Comparison of ENCODE assay signal across 10 cellular contexts in the genomic region with DNA sequence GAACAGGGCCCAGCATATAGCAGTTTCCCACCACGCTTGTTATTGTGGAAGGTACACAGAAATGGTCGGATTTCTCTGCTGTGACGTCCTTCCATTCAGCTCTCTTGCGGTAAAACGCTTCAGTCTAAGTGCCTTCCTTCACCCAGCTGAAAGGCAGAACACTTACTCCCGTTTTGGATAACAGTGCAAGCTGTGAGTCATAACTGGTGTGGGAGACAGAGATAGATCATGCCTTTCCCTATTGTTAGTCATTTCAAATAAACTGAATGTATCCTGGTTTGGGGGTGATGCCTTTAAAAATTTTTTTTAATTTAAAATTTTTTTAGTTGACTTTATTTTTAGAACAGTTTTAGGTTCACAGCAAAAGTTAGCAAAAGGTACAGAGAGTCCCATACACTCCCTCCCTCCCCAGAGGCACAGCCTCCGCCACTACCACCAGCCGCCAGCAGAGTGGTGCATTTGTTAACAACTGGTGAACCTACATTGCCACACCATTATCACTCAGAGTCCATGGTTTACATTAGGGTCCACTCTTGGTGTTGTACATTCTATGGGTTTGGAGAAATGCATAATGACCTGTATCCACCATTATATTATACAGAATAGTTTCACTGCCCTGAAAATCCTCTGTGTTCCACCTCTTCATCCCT.
A peak's percentile ranks its signal among the peaks of the same experiment; 100 is the strongest.
DNase-seq lines count a peak whose midpoint lies in the region; ATAC-seq, FAIRE-seq and TF ChIP-seq lines count a peak whose summit lies in the region.
"Had no signal": no experiment of that assay in that cellular context is flagged by ENCODE, and none has a peak within 500 bp of the region (broad histone marks: within the 10 kb centered on the region; RNA-seq: fewer than 3 reads in every experiment).

No MANE protein-coding gene starts in this region.

- peaks cover 0 to 10% (median 0%) of the 10 kb centered on the region in 4 donors for H3K27me3 ChIP-seq in liver (ENCODE audit: control insufficient read depth in 4 of 4, insufficient read depth in 4 of 4, low read length in 3 of 4)
- no peaks in the 10 kb centered on the region for H3K27me3 ChIP-seq in small intestine (ENCODE audit: control insufficient read depth in 2 of 2, insufficient read depth in 2 of 2, low read length in 2 of 2)

- H3K9me3 ChIP-seq in liver (ENCODE audit: control insufficient read depth in 4 of 4, low read length in 3 of 4) = peaks cover 4 to 11% (median 9%) of the 10 kb centered on the region in 4 donors
- no peaks in the 10 kb centered on the region for H3K9me3 ChIP-seq in small intestine (ENCODE audit: control insufficient read depth, low read depth)

- H3K36me3 ChIP-seq in liver (ENCODE audit: control insufficient read depth in 4 of 4, insufficient read depth in 3 of 4, low read depth in 1 of 4, low read length in 3 of 4) = no peaks in the 10 kb centered on the region
- no peaks in the 10 kb centered on the region for H3K36me3 ChIP-seq in small intestine (ENCODE audit: control insufficient read depth in 2 of 2, insufficient read depth in 2 of 2, low read length in 2 of 2)

- DNase-seq in HuH-7 (ENCODE audit: low spot score) = peak; percentile 8
- DNase-seq in amniotic stem cell (lab: John Stamatoyannopoulos, UW) = peak; percentile 5
- no peak for DNase-seq in small intestine
- DNase-seq in GM19238 (ENCODE audit: insufficient read length, low spot score) = no peak
- DNase-seq in NK-92 (lab: John Stamatoyannopoulos, UW; ENCODE audit: unreplicated experiment) = no peak
- DNase-seq: substantia nigra had no signal

- 62% methylated on average over 8 of the region's 8 CpGs for WGBS in liver
- 52 to 74% (median 69%) methylated on average over 8 of the region's 8 CpGs for WGBS in small intestine, 3 donors

- H3K27ac ChIP-seq in C4-2B (no peak overlapping the region), liver (ENCODE audit: low read depth in 1 of 2, low read length in 2 of 2) (no peak overlapping the region), small intestine (ENCODE audit: low read depth in 1 of 2, low read length in 1 of 2) (no peak overlapping the region)

- H3K9ac ChIP-seq in liver (ENCODE audit: low read depth in 1 of 2, low read length in 2 of 2) = no peak overlapping the region

- no peak overlapping the region for H3K4me3 ChIP-seq in liver (ENCODE audit: low read depth in 1 of 3, low read length in 3 of 3)
- H3K4me3 ChIP-seq in small intestine (ENCODE audit: low read depth in 1 of 2, low read length in 2 of 2) = no peak overlapping the region

- TF ChIP-seq RAD21 in liver (IDR thresholded peaks at IDR 0.05) = peak in 1 of 2 donors; percentile 27

- no peaks in the 10 kb centered on the region for H3K4me1 ChIP-seq in liver (ENCODE audit: control insufficient read depth in 4 of 4, insufficient read depth in 4 of 4, low read length in 3 of 4)
- H3K4me1 ChIP-seq in small intestine (ENCODE audit: control insufficient read depth in 2 of 2, insufficient read depth in 1 of 2, low read depth in 1 of 2, low read length in 1 of 2) = no peaks in the 10 kb centered on the region

- FAIRE-seq in small intestine (lab: Jason Lieb, UNC) = no peak
- FAIRE-seq: endothelial cell of umbilical vein had no signal

- no peak for ATAC-seq in GM21390 (IDR thresholded peaks at IDR 0.05; ENCODE audit: unreplicated experiment)

- TF ChIP-seq CTCF in C4-2B (conservative IDR thresholded peaks at IDR 0.05) (peak; percentile 45), liver (IDR thresholded peaks at IDR 0.05; ENCODE audit: low read depth, low read length, missing input control) (peak; percentile 10)

TF ChIP-seq in liver, 16 proteins besides CTCF, POLR2A, EP300 and RAD21:
- no peak for TF ChIP-seq NR2F2 (IDR thresholded peaks at IDR 0.05)
- TF ChIP-seq, protein P1, sequence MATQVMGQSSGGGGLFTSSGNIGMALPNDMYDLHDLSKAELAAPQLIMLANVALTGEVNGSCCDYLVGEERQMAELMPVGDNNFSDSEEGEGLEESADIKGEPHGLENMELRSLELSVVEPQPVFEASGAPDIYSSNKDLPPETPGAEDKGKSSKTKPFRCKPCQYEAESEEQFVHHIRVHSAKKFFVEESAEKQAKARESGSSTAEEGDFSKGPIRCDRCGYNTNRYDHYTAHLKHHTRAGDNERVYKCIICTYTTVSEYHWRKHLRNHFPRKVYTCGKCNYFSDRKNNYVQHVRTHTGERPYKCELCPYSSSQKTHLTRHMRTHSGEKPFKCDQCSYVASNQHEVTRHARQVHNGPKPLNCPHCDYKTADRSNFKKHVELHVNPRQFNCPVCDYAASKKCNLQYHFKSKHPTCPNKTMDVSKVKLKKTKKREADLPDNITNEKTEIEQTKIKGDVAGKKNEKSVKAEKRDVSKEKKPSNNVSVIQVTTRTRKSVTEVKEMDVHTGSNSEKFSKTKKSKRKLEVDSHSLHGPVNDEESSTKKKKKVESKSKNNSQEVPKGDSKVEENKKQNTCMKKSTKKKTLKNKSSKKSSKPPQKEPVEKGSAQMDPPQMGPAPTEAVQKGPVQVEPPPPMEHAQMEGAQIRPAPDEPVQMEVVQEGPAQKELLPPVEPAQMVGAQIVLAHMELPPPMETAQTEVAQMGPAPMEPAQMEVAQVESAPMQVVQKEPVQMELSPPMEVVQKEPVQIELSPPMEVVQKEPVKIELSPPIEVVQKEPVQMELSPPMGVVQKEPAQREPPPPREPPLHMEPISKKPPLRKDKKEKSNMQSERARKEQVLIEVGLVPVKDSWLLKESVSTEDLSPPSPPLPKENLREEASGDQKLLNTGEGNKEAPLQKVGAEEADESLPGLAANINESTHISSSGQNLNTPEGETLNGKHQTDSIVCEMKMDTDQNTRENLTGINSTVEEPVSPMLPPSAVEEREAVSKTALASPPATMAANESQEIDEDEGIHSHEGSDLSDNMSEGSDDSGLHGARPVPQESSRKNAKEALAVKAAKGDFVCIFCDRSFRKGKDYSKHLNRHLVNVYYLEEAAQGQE (IDR thresholded peaks at IDR 0.05) = no peak
- TF ChIP-seq, protein P2, sequence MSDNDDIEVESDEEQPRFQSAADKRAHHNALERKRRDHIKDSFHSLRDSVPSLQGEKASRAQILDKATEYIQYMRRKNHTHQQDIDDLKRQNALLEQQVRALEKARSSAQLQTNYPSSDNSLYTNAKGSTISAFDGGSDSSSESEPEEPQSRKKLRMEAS (IDR thresholded peaks at IDR 0.05) = no peak
- TF ChIP-seq FOXA1 (IDR thresholded peaks at IDR 0.05) = no peak
- no peak for TF ChIP-seq SP1 (IDR thresholded peaks at IDR 0.05)
- no peak for TF ChIP-seq TAF1 (conservative IDR thresholded peaks at IDR 0.05)
- TF ChIP-seq GABPA (IDR thresholded peaks at IDR 0.05 in 1 of 2, conservative IDR thresholded peaks at IDR 0.05 in 1 of 2) = no peak
- TF ChIP-seq EGR1 (IDR thresholded peaks at IDR 0.05; ENCODE audit: low read depth in 2 of 2) = no peak
- no peak for TF ChIP-seq JUND (IDR thresholded peaks at IDR 0.05)
- no peak for TF ChIP-seq RXRA (IDR thresholded peaks at IDR 0.05)
- TF ChIP-seq, protein P3, sequence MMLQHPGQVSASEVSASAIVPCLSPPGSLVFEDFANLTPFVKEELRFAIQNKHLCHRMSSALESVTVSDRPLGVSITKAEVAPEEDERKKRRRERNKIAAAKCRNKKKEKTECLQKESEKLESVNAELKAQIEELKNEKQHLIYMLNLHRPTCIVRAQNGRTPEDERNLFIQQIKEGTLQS (IDR thresholded peaks at IDR 0.05) = no peak
- TF ChIP-seq, protein P4, sequence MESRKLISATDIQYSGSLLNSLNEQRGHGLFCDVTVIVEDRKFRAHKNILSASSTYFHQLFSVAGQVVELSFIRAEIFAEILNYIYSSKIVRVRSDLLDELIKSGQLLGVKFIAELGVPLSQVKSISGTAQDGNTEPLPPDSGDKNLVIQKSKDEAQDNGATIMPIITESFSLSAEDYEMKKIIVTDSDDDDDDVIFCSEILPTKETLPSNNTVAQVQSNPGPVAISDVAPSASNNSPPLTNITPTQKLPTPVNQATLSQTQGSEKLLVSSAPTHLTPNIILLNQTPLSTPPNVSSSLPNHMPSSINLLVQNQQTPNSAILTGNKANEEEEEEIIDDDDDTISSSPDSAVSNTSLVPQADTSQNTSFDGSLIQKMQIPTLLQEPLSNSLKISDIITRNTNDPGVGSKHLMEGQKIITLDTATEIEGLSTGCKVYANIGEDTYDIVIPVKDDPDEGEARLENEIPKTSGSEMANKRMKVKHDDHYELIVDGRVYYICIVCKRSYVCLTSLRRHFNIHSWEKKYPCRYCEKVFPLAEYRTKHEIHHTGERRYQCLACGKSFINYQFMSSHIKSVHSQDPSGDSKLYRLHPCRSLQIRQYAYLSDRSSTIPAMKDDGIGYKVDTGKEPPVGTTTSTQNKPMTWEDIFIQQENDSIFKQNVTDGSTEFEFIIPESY (IDR thresholded peaks at IDR 0.05) = no peak
- no peak for TF ChIP-seq HNF4G (IDR thresholded peaks at IDR 0.05)
- TF ChIP-seq FOXA2 (IDR thresholded peaks at IDR 0.05) = no peak

Comparison
In these comparisons a context has a peak if more than half of its experiments do, and no peak if none do; other contexts are left out.
1. DNase-seq: peak in HuH-7 (single experiment) and amniotic stem cell (single experiment); none in small intestine (single experiment), GM19238 (single experiment) and NK-92 (single experiment).